Comparison of ENCODE assay signal across 19 cellular contexts in the genomic region with DNA sequence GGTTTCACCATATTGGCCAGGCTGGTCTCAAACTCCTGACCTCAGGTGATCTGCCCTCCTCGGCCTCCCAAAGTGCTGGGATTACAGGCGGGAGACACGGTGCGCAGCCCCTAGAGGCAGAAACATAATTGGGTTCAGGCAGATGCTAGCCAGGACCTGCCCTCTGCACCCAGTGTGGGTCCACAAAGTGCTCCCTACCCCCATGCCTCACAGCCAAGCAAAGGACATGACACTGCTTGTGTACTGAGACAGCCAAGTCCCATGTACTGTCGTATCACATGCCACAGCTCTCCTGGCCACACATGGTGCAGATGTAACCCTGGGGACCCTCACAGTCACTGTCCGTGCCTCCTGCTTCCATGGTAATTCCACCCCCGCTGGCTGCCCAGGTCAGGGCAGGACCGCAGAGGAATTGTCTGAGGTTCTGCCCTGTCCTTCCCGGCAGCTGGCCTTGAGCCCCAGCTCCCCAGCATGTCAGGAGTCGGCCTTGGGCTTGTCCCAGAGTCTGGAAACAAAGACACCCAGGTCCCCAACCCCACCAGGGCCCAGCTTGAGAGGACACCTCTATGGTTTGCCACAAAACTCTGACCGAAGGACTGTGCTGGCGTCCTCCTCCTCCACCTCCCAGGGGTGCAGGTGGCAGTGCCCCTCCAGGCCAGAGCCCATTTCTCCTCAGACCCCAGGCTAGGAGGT. TPM values are rescaled to one million over a fixed set of nuclear protein-coding genes. Genes with fewer than 3 reads are reported as not detected.
DNase-seq lines count a peak whose midpoint lies in the region; ATAC-seq, FAIRE-seq and TF ChIP-seq lines count a peak whose summit lies in the region.
"Had no signal": no experiment of that assay in that cellular context is flagged by ENCODE, and none has a peak within 500 bp of the region (broad histone marks: within the 10 kb centered on the region; RNA-seq: fewer than 3 reads in every experiment).

No MANE protein-coding gene starts in this region.

- POLR2A ChIA-PET in HepG2 (lab: Yijun Ruan, JAX) = interaction anchor here (0.6 to 1.3 kb wide), 4 partner anchors 13 to 54 kb away, joined by 3 to 4 read pairs (median 4); a partner anchor contains a TSS

- H3K4me1 ChIP-seq in HepG2 (ENCODE audit: insufficient read depth, low read length) = peaks cover 54% of the 10 kb centered on the region
- H3K4me1 ChIP-seq in right lobe of liver = peaks cover 0 to 12% (median 0%) of the 10 kb centered on the region in 4 donors
- no peaks in the 10 kb centered on the region for H3K4me1 ChIP-seq in endodermal cell (ENCODE audit: control insufficient read depth, insufficient read depth, low read length)

- no TSS peak for BruUV-seq in HepG2 (replicated peaks; lab: Mats Ljungman, UMichigan)

- H3K36me3 ChIP-seq in HepG2 (replicated peaks in 1 of 2; ENCODE audit: control insufficient read depth in 1 of 2, insufficient read depth in 2 of 2, low read length in 2 of 2) (no peaks in the 10 kb centered on the region), right lobe of liver (no peaks in the 10 kb centered on the region), endodermal cell (ENCODE audit: control insufficient read depth, insufficient read depth, low read length) (no peaks in the 10 kb centered on the region)

- H3K4me2 ChIP-seq in HepG2 (ENCODE audit: low read depth, low read length) = peak overlapping the region; percentile 68
- H3K4me2 ChIP-seq: A549 had no signal

- TF ChIP-seq EP300 in HepG2 (IDR thresholded peaks at IDR 0.05; ENCODE audit: low read depth in 2 of 2, low read length in 2 of 2) (no peak), HepG2 (CRISPR knock-in tag; IDR thresholded peaks at IDR 0.05; ENCODE audit: borderline replicate concordance) (no peak)

- H3K79me2 ChIP-seq in HepG2 (ENCODE audit: insufficient read depth, low read length) = no peaks in the 10 kb centered on the region

- peaks cover 75% of the 10 kb centered on the region for H3K27me3 Mint-ChIP-seq in endodermal cell (ENCODE audit: insufficient read depth)
- peaks cover 7 to 9% of the 10 kb centered on the region in 2 donors for H3K27me3 Mint-ChIP-seq in natural killer cell treated with Interleukin-12 subunit alpha and Interleukin-12 subunit beta and Interleukin-15 and Interleukin-18, amount 100 ng/mL, for 72 hours

- peaks cover 1% of the 10 kb centered on the region for H3K9me3 Mint-ChIP-seq in endodermal cell
- no peaks in the 10 kb centered on the region for H3K9me3 Mint-ChIP-seq in natural killer cell treated with Interleukin-12 subunit alpha and Interleukin-12 subunit beta and Interleukin-15 and Interleukin-18, amount 100 ng/mL, for 72 hours

- H3K4me1 Mint-ChIP-seq in endodermal cell = no peaks in the 10 kb centered on the region
- peaks cover 9 to 18% of the 10 kb centered on the region in 2 donors for H3K4me1 Mint-ChIP-seq in natural killer cell treated with Interleukin-12 subunit alpha and Interleukin-12 subunit beta and Interleukin-15 and Interleukin-18, amount 100 ng/mL, for 72 hours (ENCODE audit: low read depth in 2 of 2)

- H2AFZ ChIP-seq in HepG2 (ENCODE audit: low read length) = no peak overlapping the region

- H3K9me3 ChIP-seq in HepG2 (ENCODE audit: low read length) (no peaks in the 10 kb centered on the region), right lobe of liver (no peaks in the 10 kb centered on the region), endodermal cell (ENCODE audit: control insufficient read depth, low read length) (no peaks in the 10 kb centered on the region)
- H3K9me3 ChIP-seq: A549, SJSA1 had no signal

- peak; percentile 51 for FAIRE-seq in HepG2 (lab: Jason Lieb, UNC)
- FAIRE-seq: A549, G401.6 had no signal

- TF ChIP-seq CTCF in HepG2 (CRISPR knock-in tag; IDR thresholded peaks at IDR 0.05) = peak; percentile 36
- TF ChIP-seq CTCF in right lobe of liver (IDR thresholded peaks at IDR 0.05) = no peak
- TF ChIP-seq CTCF in endodermal cell (conservative IDR thresholded peaks at IDR 0.05) = peak; percentile 28

- CTCF ChIA-PET in HepG2 (lab: Yijun Ruan, JAX; ENCODE audit: low intra/inter-chr PET ratio, low total read pairs) = no interaction called here

- TF ChIP-seq POLR2A in HepG2 (IDR thresholded peaks at IDR 0.05; ENCODE audit: insufficient read depth in 1 of 2, low read depth in 2 of 2, low read length in 2 of 2) (no peak), right lobe of liver (IDR thresholded peaks at IDR 0.05) (no peak)

- no peak overlapping the region for H3K27ac Mint-ChIP-seq in endodermal cell
- no peak overlapping the region for H3K27ac Mint-ChIP-seq in natural killer cell treated with Interleukin-12 subunit alpha and Interleukin-12 subunit beta and Interleukin-15 and Interleukin-18, amount 100 ng/mL, for 72 hours

- H3K4me3 Mint-ChIP-seq in endodermal cell = no peak overlapping the region
- H3K4me3 Mint-ChIP-seq in natural killer cell treated with Interleukin-12 subunit alpha and Interleukin-12 subunit beta and Interleukin-15 and Interleukin-18, amount 100 ng/mL, for 72 hours = no peak overlapping the region

- H4K20me1 ChIP-seq in HepG2 (ENCODE audit: insufficient read depth, low read length) = no peaks in the 10 kb centered on the region; the same call in 1 of the 2 replicates

- peak overlapping the region in 1 of 3 experiments; percentile 31; a peak in 2 of 6 replicates for H3K4me3 ChIP-seq in HepG2 (replicated peaks in 1 of 3; ENCODE audit: insufficient read depth in 1 of 3, low read depth in 2 of 3, low read length in 3 of 3)
- H3K4me3 ChIP-seq in right lobe of liver = no peak overlapping the region
- no peak overlapping the region for H3K4me3 ChIP-seq in endodermal cell (ENCODE audit: low read length)
- H3K4me3 ChIP-seq: A549, SJSA1 had no signal

- TF ChIP-seq RAD21 in HepG2 (CRISPR knock-in tag; IDR thresholded peaks at IDR 0.05) = no peak

- intact Hi-C loops in HepG2 (cut with micrococcal nuclease; ENCODE audit: unreplicated experiment) (no loop called here), right lobe of liver (cut with DNase I) (no loop called here)

- ATAC-seq in HepG2 (no peak), right lobe of liver (no peak)
- ATAC-seq in natural killer cell treated with Interleukin-12 subunit alpha and Interleukin-12 subunit beta and Interleukin-15 and Interleukin-18, amount 100 ng/mL, for 72 hours = no peak
- ATAC-seq: A549 had no signal

- DNase-seq in HepG2 (ENCODE audit: low spot score) (peak; percentile 32), right lobe of liver (no peak), endodermal cell (no peak), SIG-M5 (lab: John Stamatoyannopoulos, UW) (no peak), NAMALWA (ENCODE audit: low spot score) (no peak)
- DNase-seq in natural killer cell treated with Interleukin-12 subunit alpha and Interleukin-12 subunit beta and Interleukin-15 and Interleukin-18, amount 100 ng/mL, for 72 hours (ENCODE audit: low spot score) = no peak
- DNase-seq: DND-41, HCEC 1CT, MV-4-11, NCI-H1417 treated with DMSO at 0.1 percent for 48 hours, NCI-H1930, NCI-H748 treated with DMSO at 0.1 percent for 48 hours had no signal

- H3K36me3 Mint-ChIP-seq in endodermal cell (ENCODE audit: low read depth) = no peaks in the 10 kb centered on the region
- peaks cover 5% of the 10 kb centered on the region for H3K36me3 Mint-ChIP-seq in natural killer cell treated with Interleukin-12 subunit alpha and Interleukin-12 subunit beta and Interleukin-15 and Interleukin-18, amount 100 ng/mL, for 72 hours

- H3K27me3 ChIP-seq in HepG2 (ENCODE audit: control insufficient read depth in 1 of 2, insufficient read depth in 2 of 2, low read length in 2 of 2) (no peaks in the 10 kb centered on the region), right lobe of liver (no peaks in the 10 kb centered on the region), endodermal cell (ENCODE audit: control insufficient read depth, insufficient read depth, low read length, poor library complexity, severe bottlenecking) (peaks cover 55% of the 10 kb centered on the region)

- no peak overlapping the region for H3K9ac ChIP-seq in HepG2 (ENCODE audit: insufficient read depth, low read depth, low read length)
- no peak overlapping the region for H3K9ac ChIP-seq in endodermal cell (ENCODE audit: extremely low read depth, low read length, poor library complexity, severe bottlenecking)

- in situ Hi-C loops in HepG2 (cut with HindIII; ENCODE audit: extremely low pct_ligation_motif_present, low pct_unique_long_range_greater_than_20kb) = no loop called here

- H3K27ac ChIP-seq in HepG2 (ENCODE audit: extremely low read length, insufficient read depth, low read length) (peak overlapping the region; percentile 46), right lobe of liver (no peak overlapping the region), endodermal cell (ENCODE audit: low read depth, low read length) (no peak overlapping the region)
- H3K27ac ChIP-seq: A549, C4-2B, HL-60, SJSA1 had no signal

- 0% methylated on average over 4 of the region's 12 CpGs for WGBS in HepG2 (ENCODE audit: low lambda C conversion rate)
- WGBS in right lobe of liver (ENCODE audit: insufficient coverage, low coverage, low lambda C conversion rate, missing lambda C conversion rate) = 76% methylated on average over 6 of the region's 12 CpGs
- WGBS in endodermal cell (ENCODE audit: insufficient coverage in 1 of 2, insufficient read length in 1 of 2), 2 experiments = 87 to 93% methylated on average over 6 to 12 of the region's 12 CpGs

RNA-seq across cellular contexts. Expression of a gene that starts 7.6 kb away (rescaled TPM):
- total RNA-seq in HepG2 (2016; rRNA removed; fragmentation: Illumina TruSeq; extraction: Trizol) (0.07 TPM in 2 replicates), right lobe of liver (under 1 TPM in 4 of 6 experiments, not detected in 2; 0.07 to 0.37 (median 0.12) TPM), endodermal cell (10 to 100 TPM in 1 of 2 donors, 1 to 10 TPM in 1; 9.5 to 20.2 TPM)
- 0.30 TPM in 1 of 2 replicates, not detected in the other for total RNA-seq in HepG2 (2016; cell fraction: cytosol; rRNA removed; fragmentation: Illumina TruSeq; extraction: Trizol; ENCODE audit: low read depth)
- total RNA-seq in HepG2 (2016; cell fraction: insoluble cytoplasmic fraction; rRNA removed; fragmentation: Illumina TruSeq; extraction: Trizol) = 0.09 and 0.30 TPM in 2 replicates
- total RNA-seq in HepG2 (2016; cell fraction: membrane; rRNA removed; fragmentation: Illumina TruSeq; extraction: Trizol) = 0.15 and 0.17 TPM in 2 replicates
- total RNA-seq in HepG2 (2016; cell fraction: nucleus; rRNA removed; fragmentation: Illumina TruSeq; extraction: Trizol) = 0.09 and 0.22 TPM in 2 replicates
- polyA plus RNA-seq in HepG2 (2011; rRNA removed) = 0.17 TPM in 2 replicates
- 0.05 and 0.13 TPM in 2 replicates for polyA plus RNA-seq in HepG2 (2011; cell fraction: cytosol; rRNA removed)
- 0.73 and 1.3 TPM in 2 replicates for polyA plus RNA-seq in HepG2 (2011; cell fraction: nucleus; rRNA removed)
- 1.5 and 1.8 TPM in 2 replicates for polyA plus RNA-seq in HepG2 (2012)
- 0.23 and 0.25 TPM in 2 replicates for polyA plus RNA-seq in HepG2 (2016; cell fraction: cytosol; fragmentation: Illumina TruSeq; extraction: Trizol; ENCODE audit: low read depth)
- polyA plus RNA-seq in HepG2 (2016; cell fraction: insoluble cytoplasmic fraction; fragmentation: Illumina TruSeq; extraction: Trizol; ENCODE audit: low read depth) = 0.54 and 0.83 TPM in 2 replicates
- 0.34 and 0.41 TPM in 2 replicates for polyA plus RNA-seq in HepG2 (2016; cell fraction: membrane; fragmentation: Illumina TruSeq; extraction: Trizol; ENCODE audit: low read depth)
- polyA plus RNA-seq in HepG2 (2016; cell fraction: nucleus; fragmentation: Illumina TruSeq; extraction: Trizol; ENCODE audit: insufficient read depth, low read depth) = 1.3 and 1.5 TPM in 2 replicates
- polyA minus RNA-seq in HepG2 (2011; rRNA and poly(A)+ RNA removed; ENCODE audit: low replicate concordance) = 0.34 TPM in 1 of 2 replicates, not detected in the other
- 0.97 and 1.1 TPM in 2 replicates for polyA minus RNA-seq in HepG2 (2011; cell fraction: cytosol; rRNA and poly(A)+ RNA removed)
- polyA minus RNA-seq in HepG2 (2011; cell fraction: nucleus; rRNA and poly(A)+ RNA removed) = 0.25 and 0.26 TPM in 2 replicates
- polyA plus RNA-seq in endodermal cell (2013, experiment 1 of 2) = 32.1 TPM
- polyA plus RNA-seq in endodermal cell (2013, experiment 2 of 2) = 29.5 TPM
- total RNA-seq in natural killer cell treated with Interleukin-12 subunit alpha and Interleukin-12 subunit beta and Interleukin-15 and Interleukin-18, amount 100 ng/mL, for 72 hours = not detected
- total RNA-seq: NCI-H460, RPMI7951, SJSA1 had no signal

RNA-seq across cellular contexts. Expression of a gene that starts 21.8 kb away (rescaled TPM):
- total RNA-seq in HepG2 (2016; rRNA removed; fragmentation: Illumina TruSeq; extraction: Trizol) (4.0 and 8.0 TPM in 2 replicates), right lobe of liver (1 to 10 TPM; 1.5 to 9.6 (median 3.5) TPM), endodermal cell (1 to 10 TPM; 2.8 to 3.4 TPM)
- total RNA-seq in HepG2 (2016; cell fraction: cytosol; rRNA removed; fragmentation: Illumina TruSeq; extraction: Trizol; ENCODE audit: low read depth) = 0.97 and 1.0 TPM in 2 replicates
- total RNA-seq in HepG2 (2016; cell fraction: insoluble cytoplasmic fraction; rRNA removed; fragmentation: Illumina TruSeq; extraction: Trizol) = 4.0 and 9.1 TPM in 2 replicates
- total RNA-seq in HepG2 (2016; cell fraction: membrane; rRNA removed; fragmentation: Illumina TruSeq; extraction: Trizol) = 2.2 and 3.4 TPM in 2 replicates
- 7.5 and 8.2 TPM in 2 replicates for total RNA-seq in HepG2 (2016; cell fraction: nucleus; rRNA removed; fragmentation: Illumina TruSeq; extraction: Trizol)
- polyA plus RNA-seq in HepG2 (2011; rRNA removed) = 10.3 and 14.6 TPM in 2 replicates
- polyA plus RNA-seq in HepG2 (2011; cell fraction: cytosol; rRNA removed) = 6.6 and 7.8 TPM in 2 replicates
- 7.6 and 8.4 TPM in 2 replicates for polyA plus RNA-seq in HepG2 (2011; cell fraction: nucleus; rRNA removed)
- polyA plus RNA-seq in HepG2 (2012) = 10.1 and 12.0 TPM in 2 replicates
- polyA plus RNA-seq in HepG2 (2016; cell fraction: cytosol; fragmentation: Illumina TruSeq; extraction: Trizol; ENCODE audit: low read depth) = 0.41 and 0.42 TPM in 2 replicates
- polyA plus RNA-seq in HepG2 (2016; cell fraction: insoluble cytoplasmic fraction; fragmentation: Illumina TruSeq; extraction: Trizol; ENCODE audit: low read depth) = 2.8 and 3.6 TPM in 2 replicates
- 0.65 and 1.00 TPM in 2 replicates for polyA plus RNA-seq in HepG2 (2016; cell fraction: membrane; fragmentation: Illumina TruSeq; extraction: Trizol; ENCODE audit: low read depth)
- polyA plus RNA-seq in HepG2 (2016; cell fraction: nucleus; fragmentation: Illumina TruSeq; extraction: Trizol; ENCODE audit: insufficient read depth, low read depth) = 8.0 and 10.3 TPM in 2 replicates
- polyA minus RNA-seq in HepG2 (2011; rRNA and poly(A)+ RNA removed; ENCODE audit: low replicate concordance) = 13.5 and 26.2 TPM in 2 replicates
- 10.5 and 13.4 TPM in 2 replicates for polyA minus RNA-seq in HepG2 (2011; cell fraction: cytosol; rRNA and poly(A)+ RNA removed)
- 5.5 and 7.0 TPM in 2 replicates for polyA minus RNA-seq in HepG2 (2011; cell fraction: nucleus; rRNA and poly(A)+ RNA removed)
- 0.68 TPM for polyA plus RNA-seq in endodermal cell (2013, experiment 1 of 2)
- polyA plus RNA-seq in endodermal cell (2013, experiment 2 of 2) = 1.2 TPM
- total RNA-seq in natural killer cell treated with Interleukin-12 subunit alpha and Interleukin-12 subunit beta and Interleukin-15 and Interleukin-18, amount 100 ng/mL, for 72 hours = not detected

RNA-seq across cellular contexts. Expression of a gene that starts 36.5 kb away (rescaled TPM):
- total RNA-seq in HepG2 (2016; rRNA removed; fragmentation: Illumina TruSeq; extraction: Trizol) (1.3 and 1.7 TPM in 2 replicates), right lobe of liver (1 to 10 TPM; 3.7 to 6.3 (median 4.9) TPM), endodermal cell (1 to 10 TPM; 6.4 to 9.2 TPM)
- 0.61 and 0.62 TPM in 2 replicates for total RNA-seq in HepG2 (2016; cell fraction: cytosol; rRNA removed; fragmentation: Illumina TruSeq; extraction: Trizol; ENCODE audit: low read depth)
- 1.1 and 1.6 TPM in 2 replicates for total RNA-seq in HepG2 (2016; cell fraction: insoluble cytoplasmic fraction; rRNA removed; fragmentation: Illumina TruSeq; extraction: Trizol)
- total RNA-seq in HepG2 (2016; cell fraction: membrane; rRNA removed; fragmentation: Illumina TruSeq; extraction: Trizol) = 1.6 and 1.7 TPM in 2 replicates
- 1.2 and 1.7 TPM in 2 replicates for total RNA-seq in HepG2 (2016; cell fraction: nucleus; rRNA removed; fragmentation: Illumina TruSeq; extraction: Trizol)
- 2.4 and 3.1 TPM in 2 replicates for polyA plus RNA-seq in HepG2 (2011; rRNA removed)
- polyA plus RNA-seq in HepG2 (2011; cell fraction: cytosol; rRNA removed) = 2.1 and 2.9 TPM in 2 replicates
- 8.0 and 8.2 TPM in 2 replicates for polyA plus RNA-seq in HepG2 (2011; cell fraction: nucleus; rRNA removed)
- polyA plus RNA-seq in HepG2 (2012) = 3.2 TPM in 2 replicates
- polyA plus RNA-seq in HepG2 (2016; cell fraction: cytosol; fragmentation: Illumina TruSeq; extraction: Trizol; ENCODE audit: low read depth) = 0.58 and 0.84 TPM in 2 replicates
- polyA plus RNA-seq in HepG2 (2016; cell fraction: insoluble cytoplasmic fraction; fragmentation: Illumina TruSeq; extraction: Trizol; ENCODE audit: low read depth) = 1.7 and 2.0 TPM in 2 replicates
- polyA plus RNA-seq in HepG2 (2016; cell fraction: membrane; fragmentation: Illumina TruSeq; extraction: Trizol; ENCODE audit: low read depth) = 1.4 and 1.6 TPM in 2 replicates
- polyA plus RNA-seq in HepG2 (2016; cell fraction: nucleus; fragmentation: Illumina TruSeq; extraction: Trizol; ENCODE audit: insufficient read depth, low read depth) = 3.6 and 4.8 TPM in 2 replicates
- polyA minus RNA-seq in HepG2 (2011; rRNA and poly(A)+ RNA removed; ENCODE audit: low replicate concordance) = 6.3 and 14.8 TPM in 2 replicates
- polyA minus RNA-seq in HepG2 (2011; cell fraction: cytosol; rRNA and poly(A)+ RNA removed) = 1.1 and 1.3 TPM in 2 replicates
- polyA minus RNA-seq in HepG2 (2011; cell fraction: nucleus; rRNA and poly(A)+ RNA removed) = 1.9 and 2.9 TPM in 2 replicates
- polyA plus RNA-seq in endodermal cell (2013, experiment 1 of 2) = 14.6 TPM
- 12.3 TPM for polyA plus RNA-seq in endodermal cell (2013, experiment 2 of 2)
- total RNA-seq in natural killer cell treated with Interleukin-12 subunit alpha and Interleukin-12 subunit beta and Interleukin-15 and Interleukin-18, amount 100 ng/mL, for 72 hours = 10 to 100 TPM in 1 of 2 donors, 1 to 10 TPM in 1; 7.8 to 11.5 TPM

RNA-seq across cellular contexts. Expression of a gene that starts 37.1 kb away (rescaled TPM):
- total RNA-seq in HepG2 (2016; rRNA removed; fragmentation: Illumina TruSeq; extraction: Trizol) (8.7 and 10.8 TPM in 2 replicates), right lobe of liver (10 to 100 TPM in 5 of 6 experiments, 1 to 10 TPM in 1; 9.7 to 22.1 (median 15.6) TPM), endodermal cell (10 to 100 TPM; 33.4 to 40.0 TPM)
- total RNA-seq in HepG2 (2016; cell fraction: cytosol; rRNA removed; fragmentation: Illumina TruSeq; extraction: Trizol; ENCODE audit: low read depth) = 3.9 and 4.1 TPM in 2 replicates
- total RNA-seq in HepG2 (2016; cell fraction: insoluble cytoplasmic fraction; rRNA removed; fragmentation: Illumina TruSeq; extraction: Trizol) = 7.6 and 11.7 TPM in 2 replicates
- 11.5 and 13.1 TPM in 2 replicates for total RNA-seq in HepG2 (2016; cell fraction: membrane; rRNA removed; fragmentation: Illumina TruSeq; extraction: Trizol)
- total RNA-seq in HepG2 (2016; cell fraction: nucleus; rRNA removed; fragmentation: Illumina TruSeq; extraction: Trizol) = 8.3 and 8.5 TPM in 2 replicates
- 9.0 and 14.8 TPM in 2 replicates for polyA plus RNA-seq in HepG2 (2011; rRNA removed)
- polyA plus RNA-seq in HepG2 (2011; cell fraction: cytosol; rRNA removed) = 8.8 and 11.2 TPM in 2 replicates
- 42.0 and 50.6 TPM in 2 replicates for polyA plus RNA-seq in HepG2 (2011; cell fraction: nucleus; rRNA removed)
- 17.3 and 19.9 TPM in 2 replicates for polyA plus RNA-seq in HepG2 (2012)
- 3.9 and 4.4 TPM in 2 replicates for polyA plus RNA-seq in HepG2 (2016; cell fraction: cytosol; fragmentation: Illumina TruSeq; extraction: Trizol; ENCODE audit: low read depth)
- polyA plus RNA-seq in HepG2 (2016; cell fraction: insoluble cytoplasmic fraction; fragmentation: Illumina TruSeq; extraction: Trizol; ENCODE audit: low read depth) = 10.5 and 15.1 TPM in 2 replicates
- 8.5 and 10.6 TPM in 2 replicates for polyA plus RNA-seq in HepG2 (2016; cell fraction: membrane; fragmentation: Illumina TruSeq; extraction: Trizol; ENCODE audit: low read depth)
- 25.7 and 31.5 TPM in 2 replicates for polyA plus RNA-seq in HepG2 (2016; cell fraction: nucleus; fragmentation: Illumina TruSeq; extraction: Trizol; ENCODE audit: insufficient read depth, low read depth)
- 17.6 and 23.5 TPM in 2 replicates for polyA minus RNA-seq in HepG2 (2011; rRNA and poly(A)+ RNA removed; ENCODE audit: low replicate concordance)
- polyA minus RNA-seq in HepG2 (2011; cell fraction: cytosol; rRNA and poly(A)+ RNA removed) = 10.0 and 13.0 TPM in 2 replicates
- polyA minus RNA-seq in HepG2 (2011; cell fraction: nucleus; rRNA and poly(A)+ RNA removed) = 11.2 and 11.7 TPM in 2 replicates
- 34.8 TPM for polyA plus RNA-seq in endodermal cell (2013, experiment 1 of 2)
- 32.3 TPM for polyA plus RNA-seq in endodermal cell (2013, experiment 2 of 2)
- total RNA-seq in natural killer cell treated with Interleukin-12 subunit alpha and Interleukin-12 subunit beta and Interleukin-15 and Interleukin-18, amount 100 ng/mL, for 72 hours = 10 to 100 TPM; 45.2 to 47.1 TPM

RNA-seq across cellular contexts. Expression of a gene that starts 48.1 kb away (rescaled TPM):
- total RNA-seq in HepG2 (2016; rRNA removed; fragmentation: Illumina TruSeq; extraction: Trizol) (0.83 and 1.0 TPM in 2 replicates), right lobe of liver (1 to 10 TPM in 3 of 6 experiments, under 1 TPM in 3; 0.42 to 2.9 (median 1.3) TPM), endodermal cell (1 to 10 TPM in 1 of 2 donors, under 1 TPM in 1; 0.84 to 2.2 TPM)
- 3.2 and 3.7 TPM in 2 replicates for total RNA-seq in HepG2 (2016; cell fraction: cytosol; rRNA removed; fragmentation: Illumina TruSeq; extraction: Trizol; ENCODE audit: low read depth)
- total RNA-seq in HepG2 (2016; cell fraction: insoluble cytoplasmic fraction; rRNA removed; fragmentation: Illumina TruSeq; extraction: Trizol) = 0.56 and 1.1 TPM in 2 replicates
- 1.6 and 2.1 TPM in 2 replicates for total RNA-seq in HepG2 (2016; cell fraction: membrane; rRNA removed; fragmentation: Illumina TruSeq; extraction: Trizol)
- 0.81 TPM in 1 of 2 replicates, not detected in the other for total RNA-seq in HepG2 (2016; cell fraction: nucleus; rRNA removed; fragmentation: Illumina TruSeq; extraction: Trizol)
- 0.14 and 0.20 TPM in 2 replicates for polyA plus RNA-seq in HepG2 (2011; rRNA removed)
- 0.25 and 0.55 TPM in 2 replicates for polyA plus RNA-seq in HepG2 (2011; cell fraction: cytosol; rRNA removed)
- 1.0 and 1.6 TPM in 2 replicates for polyA plus RNA-seq in HepG2 (2011; cell fraction: nucleus; rRNA removed)
- polyA plus RNA-seq in HepG2 (2012) = 0.25 and 0.69 TPM in 2 replicates
- 7.2 and 8.1 TPM in 2 replicates for polyA plus RNA-seq in HepG2 (2016; cell fraction: cytosol; fragmentation: Illumina TruSeq; extraction: Trizol; ENCODE audit: low read depth)
- polyA plus RNA-seq in HepG2 (2016; cell fraction: insoluble cytoplasmic fraction; fragmentation: Illumina TruSeq; extraction: Trizol; ENCODE audit: low read depth) = 0.49 and 1.4 TPM in 2 replicates
- polyA plus RNA-seq in HepG2 (2016; cell fraction: membrane; fragmentation: Illumina TruSeq; extraction: Trizol; ENCODE audit: low read depth) = 4.1 and 4.2 TPM in 2 replicates
- polyA plus RNA-seq in HepG2 (2016; cell fraction: nucleus; fragmentation: Illumina TruSeq; extraction: Trizol; ENCODE audit: insufficient read depth, low read depth) = 0.90 and 1.3 TPM in 2 replicates
- polyA minus RNA-seq in HepG2 (2011; rRNA and poly(A)+ RNA removed; ENCODE audit: low replicate concordance) = 0.30 and 1.5 TPM in 2 replicates
- polyA minus RNA-seq in HepG2 (2011; cell fraction: cytosol; rRNA and poly(A)+ RNA removed) = not detected in 2 replicates
- polyA minus RNA-seq in HepG2 (2011; cell fraction: nucleus; rRNA and poly(A)+ RNA removed) = not detected in 2 replicates
- polyA plus RNA-seq in endodermal cell (2013, experiment 1 of 2) = 1.3 TPM
- 0.58 TPM for polyA plus RNA-seq in endodermal cell (2013, experiment 2 of 2)
- total RNA-seq in natural killer cell treated with Interleukin-12 subunit alpha and Interleukin-12 subunit beta and Interleukin-15 and Interleukin-18, amount 100 ng/mL, for 72 hours = 1 to 10 TPM; 4.7 to 5.6 TPM
- total RNA-seq: SJSA1 had no signal

Comparison
In these comparisons a context has a peak if more than half of its experiments do, and no peak if none do; other contexts are left out.
1. CTCF ChIP-seq: peak in HepG2 (single experiment) and endodermal cell (single experiment); none in right lobe of liver (0 of 4).
2. RNA of a gene that starts 7.6 kb away (total RNA-seq): 9.5 to 20.2 TPM in endodermal cell; not detected in natural killer cell treated with Interleukin-12 subunit alpha and Interleukin-12 subunit beta and Interleukin-15 and Interleukin-18, amount 100 ng/mL, for 72 hours, 0.07 to 0.37 TPM in right lobe of liver and 0.07 to 0.30 TPM in HepG2; every median in the first group is over 4 times any median in the second.